In the genomic region with DNA sequence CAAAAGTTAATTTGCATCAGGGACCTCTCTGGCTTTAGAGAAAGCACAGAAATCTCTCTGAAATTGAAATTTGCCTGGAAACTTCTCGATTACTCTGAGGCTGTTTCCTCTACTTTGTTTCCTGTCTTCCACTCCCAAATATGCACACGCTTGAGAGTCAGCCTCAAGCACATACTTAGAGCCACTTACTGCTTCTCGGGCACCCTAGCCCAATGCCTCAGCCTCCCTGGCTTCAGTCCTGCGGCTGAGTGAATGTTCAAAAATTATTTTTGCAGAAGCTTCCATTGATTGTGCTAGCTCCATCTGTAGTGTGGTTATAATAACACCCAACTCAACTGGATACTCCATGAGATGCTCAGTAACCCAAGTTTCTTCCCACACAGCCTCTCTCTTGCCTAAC, we compare ENCODE assay signal across 1 cellular context.
TF ChIP-seq lines count a peak whose summit lies in the region.

No MANE protein-coding gene starts in this region.

TF ChIP-seq in neural cell, 6 proteins besides CTCF, POLR2A, EP300 and RAD21 (continued from another document):
- TF ChIP-seq REST (IDR thresholded peaks at IDR 0.05; ENCODE audit: borderline replicate concordance): no peak
- TF ChIP-seq MXI1 (conservative IDR thresholded peaks at IDR 0.05; ENCODE audit: poor library complexity, severe bottlenecking): no peak
